34 cellular contexts compared by ENCODE assay signal in genomic region chr17:41741709-41742108, GRCh38. TPM values are rescaled to one million over a fixed set of nuclear protein-coding genes. Genes with fewer than 3 reads are reported as not detected.
"Had no signal": no experiment of that assay in that cellular context is flagged by ENCODE, and none has a peak within 500 bp of the region (broad histone marks: within the 10 kb centered on the region; RNA-seq: fewer than 3 reads in every experiment).

No MANE protein-coding gene starts in this region.

- H3K27me3 ChIP-seq: right atrium auricular region, vagina had no signal

- H3K27ac Mint-ChIP-seq: effector memory CD8-positive, alpha-beta T cell; natural killer cell treated with Interleukin-12 subunit alpha and Interleukin-12 subunit beta and Interleukin-15 and Interleukin-18, amount 100 ng/mL, for 72 hours; stimulated activated naive CD8-positive, alpha-beta T cell treated with anti-CD3 and anti-CD28 coated beads, Interleukin-15, amount 100 ng/mL, for 72 hours had no signal

- H3K4me3 Mint-ChIP-seq: effector memory CD8-positive, alpha-beta T cell; mesothelial cell of epicardium; naive B cell; natural killer cell treated with Interleukin-12 subunit alpha and Interleukin-12 subunit beta and Interleukin-15 and Interleukin-18, amount 100 ng/mL, for 72 hours; stimulated activated naive CD8-positive, alpha-beta T cell treated with anti-CD3 and anti-CD28 coated beads, Interleukin-15, amount 100 ng/mL, for 72 hours had no signal

- H3K27ac ChIP-seq: esophagus muscularis mucosa, foreskin keratinocyte, gastroesophageal sphincter, heart left ventricle, hepatocyte, left lung, parathyroid adenoma, prostate gland, right atrium auricular region, suprapubic skin, transverse colon, vagina had no signal

- H3K4me3 ChIP-seq: esophagus muscularis mucosa, gastroesophageal sphincter, heart left ventricle, hepatocyte, left lung, mucosa of descending colon, prostate gland, right atrium auricular region, smooth muscle cell, suprapubic skin, transverse colon, vagina had no signal

- H3K36me3 Mint-ChIP-seq: mesothelial cell of epicardium; naive B cell; natural killer cell treated with Interleukin-12 subunit alpha and Interleukin-12 subunit beta and Interleukin-15 and Interleukin-18, amount 100 ng/mL, for 72 hours had no signal

- H3K4me1 ChIP-seq: left lung, parathyroid adenoma, prostate gland had no signal

- DNase-seq: cortex of kidney; effector memory CD8-positive, alpha-beta T cell; foreskin keratinocyte; heart left ventricle; kidney; left lung; mesenchymal stem cell; mucosa of descending colon; naive B cell; stimulated activated CD4-positive, alpha-beta T cell treated with anti-CD3 and anti-CD28 coated beads, Interleukin-12 subunit alpha, Interleukin-12 subunit beta, amount 100 ng/mL, for 4 hours; stimulated activated CD4-positive, alpha-beta T cell treated with anti-CD3 and anti-CD28 coated beads, Interleukin-1b, Interleukin-23, amount 100 ng/mL, for 48 hours; stimulated activated CD4-positive, alpha-beta T cell treated with anti-CD3 and anti-CD28 coated beads, Interleukin-4, amount 100 ng/mL, for 1 hour; stimulated activated CD8-positive, alpha-beta memory T cell treated with anti-CD3 and anti-CD28 coated beads, Interleukin-4, amount 100 ng/mL, for 48 hours; stimulated activated naive CD4-positive, alpha-beta T cell; stimulated activated naive CD8-positive, alpha-beta T cell treated with anti-CD3 and anti-CD28 coated beads, Interleukin-15, amount 100 ng/mL, for 72 hours; transverse colon had no signal

- H3K9me3 ChIP-seq: esophagus muscularis mucosa, gastroesophageal sphincter, heart left ventricle, left lung, mucosa of descending colon, prostate gland, right atrium auricular region, suprapubic skin, transverse colon, vagina had no signal

- H3K9ac ChIP-seq: parathyroid adenoma had no signal

- ATAC-seq: effector memory CD8-positive, alpha-beta T cell; foreskin keratinocyte; gastroesophageal sphincter; heart left ventricle; left lung; mucosa of descending colon; natural killer cell treated with Interleukin-12 subunit alpha and Interleukin-12 subunit beta and Interleukin-15 and Interleukin-18, amount 100 ng/mL, for 72 hours; sciatic nerve; stimulated activated naive CD8-positive, alpha-beta T cell treated with anti-CD3 and anti-CD28 coated beads, Interleukin-15, amount 100 ng/mL, for 72 hours had no signal

- H3K36me3 ChIP-seq: esophagus muscularis mucosa, gastroesophageal sphincter, heart left ventricle, left lung, prostate gland, right atrium auricular region, suprapubic skin, transverse colon, vagina had no signal

- H3K9me3 Mint-ChIP-seq: effector memory CD8-positive, alpha-beta T cell; mesothelial cell of epicardium; naive B cell; natural killer cell treated with Interleukin-12 subunit alpha and Interleukin-12 subunit beta and Interleukin-15 and Interleukin-18, amount 100 ng/mL, for 72 hours; stimulated activated naive CD8-positive, alpha-beta T cell treated with anti-CD3 and anti-CD28 coated beads, Interleukin-15, amount 100 ng/mL, for 72 hours had no signal

- FAIRE-seq: kidney had no signal

RNA-seq across cellular contexts. Expression of gene HAP1, which starts 7.3 kb away (rescaled TPM):
- total RNA-seq: natural killer cell treated with Interleukin-12 subunit alpha and Interleukin-12 subunit beta and Interleukin-15 and Interleukin-18, amount 100 ng/mL, for 72 hours had no signal

RNA-seq across cellular contexts. Expression of gene GAST, which starts 29.6 kb away (rescaled TPM):
- total RNA-seq: dermis microvascular lymphatic vessel endothelial cell; esophagus muscularis mucosa; fibroblast of lung; gastroesophageal sphincter; heart left ventricle; hepatocyte; kidney; left lung; lower leg skin; lung microvascular endothelial cell; mesothelial cell of epicardium; mucosa of descending colon; natural killer cell treated with Interleukin-12 subunit alpha and Interleukin-12 subunit beta and Interleukin-15 and Interleukin-18, amount 100 ng/mL, for 72 hours; omental fat pad; prostate gland; right atrium auricular region; sciatic nerve; smooth muscle cell; suprapubic skin; transverse colon; ureter; vagina had no signal
- polyA plus RNA-seq: fibroblast of lung, heart left ventricle had no signal
